12 cellular contexts compared by ENCODE assay signal in the genomic region with DNA sequence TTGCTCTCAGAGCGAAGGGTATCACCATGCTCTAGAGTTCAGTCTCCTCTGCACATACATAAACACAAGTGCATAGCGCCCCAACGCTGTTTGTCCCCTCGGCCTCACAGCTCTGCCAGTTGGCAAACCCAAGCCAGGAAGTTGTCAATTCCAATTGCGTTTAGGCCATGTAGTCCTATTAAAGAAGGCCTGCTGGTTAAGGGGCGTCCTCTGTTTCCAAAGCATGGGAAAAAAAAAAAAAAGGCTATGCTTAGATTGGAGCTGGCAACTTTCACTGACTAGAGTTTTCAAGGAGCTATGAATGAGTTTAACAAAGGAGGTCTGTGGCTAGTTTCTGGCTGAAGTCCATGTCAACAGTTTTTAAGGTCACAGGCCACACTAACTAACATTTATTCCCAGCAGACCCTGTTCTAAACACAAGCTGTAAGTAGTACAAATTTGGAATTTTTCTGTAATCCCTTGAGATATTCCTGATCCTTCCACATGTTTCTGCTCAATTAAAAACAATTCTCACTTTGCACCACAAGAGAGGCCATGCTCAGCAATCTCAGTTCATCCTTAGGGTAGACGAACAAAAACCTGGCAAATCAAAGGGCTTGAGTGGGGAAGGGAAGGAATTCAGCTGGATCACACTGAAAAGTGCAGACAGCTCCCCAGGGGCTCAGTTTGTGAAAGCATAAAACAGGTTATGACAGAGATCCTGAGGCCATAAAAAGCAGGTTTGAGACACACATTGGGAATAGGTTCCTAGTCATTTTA.
A peak's percentile ranks its signal among the peaks of the same experiment; 100 is the strongest.
DNase-seq lines count a peak whose midpoint lies in the region; ATAC-seq and TF ChIP-seq lines count a peak whose summit lies in the region.
"Had no signal": no experiment of that assay in that cellular context is flagged by ENCODE, and none has a peak within 500 bp of the region (broad histone marks: within the 10 kb centered on the region; RNA-seq: fewer than 3 reads in every experiment).

No MANE protein-coding gene starts in this region.

- no peak overlapping the region for H3K27ac Mint-ChIP-seq in WTC11
- peak overlapping the region in 1 of 7 donors; percentile 60 for H3K27ac Mint-ChIP-seq in CD4-positive, alpha-beta memory T cell
- H3K27ac Mint-ChIP-seq: activated CD8-positive, alpha-beta memory T cell treated with anti-CD3 and anti-CD28 coated beads, Interleukin-2, amount 10 ng/mL, durations not matched to agents 7 days and 5 days had no signal

- TF ChIP-seq CTCF in choroid plexus epithelial cell (conservative IDR thresholded peaks at IDR 0.05; ENCODE audit: low read depth, low read length): no peak
- TF ChIP-seq CTCF in WTC11 (IDR thresholded peaks at IDR 0.05): no peak

- H3K9me3 Mint-ChIP-seq in WTC11: no peaks in the 10 kb centered on the region
- no peaks in the 10 kb centered on the region for H3K9me3 Mint-ChIP-seq in CD4-positive, alpha-beta memory T cell

- no peak for ATAC-seq in HG02884 (IDR thresholded peaks at IDR 0.05; ENCODE audit: unreplicated experiment)
- no peak for ATAC-seq in WTC11
- ATAC-seq: activated CD8-positive, alpha-beta memory T cell treated with anti-CD3 and anti-CD28 coated beads, Interleukin-2, amount 10 ng/mL, durations not matched to agents 7 days and 5 days had no signal

- H3K4me1 Mint-ChIP-seq in WTC11: peaks cover 12% of the 10 kb centered on the region
- no peaks in the 10 kb centered on the region for H3K4me1 Mint-ChIP-seq in CD4-positive, alpha-beta memory T cell
- H3K4me1 Mint-ChIP-seq: activated CD8-positive, alpha-beta memory T cell treated with anti-CD3 and anti-CD28 coated beads, Interleukin-2, amount 10 ng/mL, durations not matched to agents 7 days and 5 days had no signal

- H3K27ac ChIP-seq in CD4-positive, alpha-beta memory T cell (ENCODE audit: low read depth, low read length): no peak overlapping the region
- H3K27ac ChIP-seq: SJSA1 had no signal

- intact Hi-C loops in CD4-positive, alpha-beta memory T cell (cut with micrococcal nuclease): no loop called here

- CTCF ChIA-PET in WTC11 (lab: Charles Lee): interaction anchor here (0.7 kb wide), 1 partner anchor 109 kb away, joined by 3 read pairs; no protein-coding TSS in a partner anchor
- CTCF ChIA-PET in CD4-positive, alpha-beta memory T cell (lab: Charles Lee; ENCODE audit: partially characterized antibody): no interaction called here

- H3K4me3 ChIP-seq in choroid plexus epithelial cell (ENCODE audit: low read depth, low read length) (no peak overlapping the region), skeletal muscle cell (ENCODE audit: low read depth, low read length) (no peak overlapping the region)
- no peak overlapping the region for H3K4me3 ChIP-seq in CD4-positive, alpha-beta memory T cell (ENCODE audit: low read length in 2 of 2)
- H3K4me3 ChIP-seq: SJSA1 had no signal

- H3K4me1 ChIP-seq in CD4-positive, alpha-beta memory T cell (ENCODE audit: insufficient read depth, low read length): no peaks in the 10 kb centered on the region

- H3K36me3 ChIP-seq in CD4-positive, alpha-beta memory T cell (ENCODE audit: insufficient read depth, low read length): no peaks in the 10 kb centered on the region
- H3K36me3 ChIP-seq: SJSA1 had no signal

- H3K27me3 ChIP-seq in CD4-positive, alpha-beta memory T cell (ENCODE audit: insufficient read depth, low read length): no peaks in the 10 kb centered on the region
- H3K27me3 ChIP-seq: SJSA1 had no signal

- H3K27me3 Mint-ChIP-seq in WTC11 (ENCODE audit: low read depth): no peaks in the 10 kb centered on the region
- no peaks in the 10 kb centered on the region for H3K27me3 Mint-ChIP-seq in CD4-positive, alpha-beta memory T cell
- H3K27me3 Mint-ChIP-seq: activated CD8-positive, alpha-beta memory T cell treated with anti-CD3 and anti-CD28 coated beads, Interleukin-2, amount 10 ng/mL, durations not matched to agents 7 days and 5 days had no signal

- DNase-seq in HuH-7 (ENCODE audit: low spot score) (peak; percentile 23), choroid plexus epithelial cell (ENCODE audit: low read depth) (peak; percentile 74), left kidney (ENCODE audit: low read depth, low spot score) (peak; percentile 61), skeletal muscle cell (ENCODE audit: low read depth) (peak; percentile 58), WTC11 (ENCODE audit: low spot score) (no peak), SKM-1 treated with dmso at 0.1 percent for 144 hours (lab: John Stamatoyannopoulos, UW; ENCODE audit: unreplicated experiment) (no peak)
- no peak for DNase-seq in CD4-positive, alpha-beta memory T cell
- DNase-seq: activated CD8-positive, alpha-beta memory T cell treated with anti-CD3 and anti-CD28 coated beads, Interleukin-2, amount 10 ng/mL, durations not matched to agents 7 days and 5 days; NCI-H2029 treated with DMSO at 0.1 percent for 48 hours; stimulated activated CD4-positive, alpha-beta T cell treated with anti-CD3 and anti-CD28 coated beads, Interleukin-4, amount 100 ng/mL, for 24 hours had no signal

- H3K36me3 Mint-ChIP-seq in WTC11: no peaks in the 10 kb centered on the region
- peaks cover 0 to 5% of the 10 kb centered on the region in 2 donors for H3K36me3 Mint-ChIP-seq in CD4-positive, alpha-beta memory T cell
- H3K36me3 Mint-ChIP-seq: activated CD8-positive, alpha-beta memory T cell treated with anti-CD3 and anti-CD28 coated beads, Interleukin-2, amount 10 ng/mL, durations not matched to agents 7 days and 5 days had no signal

- H3K4me3 Mint-ChIP-seq in WTC11: no peak overlapping the region
- H3K4me3 Mint-ChIP-seq in CD4-positive, alpha-beta memory T cell: peak overlapping the region in 1 of 8 donors; percentile 16
- H3K4me3 Mint-ChIP-seq: activated CD8-positive, alpha-beta memory T cell treated with anti-CD3 and anti-CD28 coated beads, Interleukin-2, amount 10 ng/mL, durations not matched to agents 7 days and 5 days had no signal

- H3K9me3 ChIP-seq in CD4-positive, alpha-beta memory T cell (ENCODE audit: control insufficient read depth in 1 of 2, low read length in 2 of 2): no peaks in the 10 kb centered on the region
- H3K9me3 ChIP-seq: SJSA1 had no signal

- POLR2A ChIA-PET in WTC11 (lab: Charles Lee): no interaction called here
- POLR2A ChIA-PET in CD4-positive, alpha-beta memory T cell (lab: Charles Lee; ENCODE audit: partially characterized antibody): no interaction called here

TF ChIP-seq in WTC11, 78 proteins besides CTCF, POLR2A, EP300 and RAD21:
- TF ChIP-seq MYBL2 (CRISPR knock-in tag; IDR thresholded peaks at IDR 0.05) (no peak), SOX15 (CRISPR knock-in tag; IDR thresholded peaks at IDR 0.05) (no peak), ZNF121 (CRISPR knock-in tag; IDR thresholded peaks at IDR 0.05) (no peak), ZNF425 (CRISPR knock-in tag; conservative IDR thresholded peaks at IDR 0.05) (no peak)

Comparison
In these comparisons a context has a peak if more than half of its experiments do, and no peak if none do; other contexts are left out.
1. DNase-seq: peak in HuH-7 (single experiment), choroid plexus epithelial cell (single experiment), left kidney (single experiment) and skeletal muscle cell (single experiment); none in WTC11 (single experiment), SKM-1 treated with dmso at 0.1 percent for 144 hours (single experiment) and CD4-positive, alpha-beta memory T cell (0 of 5).